In the genomic region with DNA sequence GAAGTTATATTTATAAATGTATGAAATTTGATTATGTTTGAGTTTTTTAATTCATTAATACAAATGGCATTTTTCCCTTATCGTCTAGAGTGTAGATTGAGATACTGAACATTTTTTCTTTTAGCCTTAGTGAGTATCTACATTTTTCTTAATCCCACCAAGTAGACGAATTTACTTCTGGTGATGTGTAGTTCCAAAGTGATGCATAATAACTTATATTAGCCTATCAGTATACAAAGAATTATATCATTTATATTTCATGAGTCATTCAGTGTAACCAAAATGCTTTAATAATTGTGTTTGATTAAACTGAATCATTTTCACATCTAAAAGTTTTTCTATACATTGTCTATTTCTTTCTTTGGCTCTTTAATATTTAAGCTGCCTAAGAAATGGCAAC, we compare ENCODE assay signal across 11 cellular contexts.
"Had no signal": no experiment of that assay in that cellular context is flagged by ENCODE, and none has a peak within 500 bp of the region (broad histone marks: within the 10 kb centered on the region; RNA-seq: fewer than 3 reads in every experiment).

No MANE protein-coding gene starts in this region.

- DNase-seq: GM23248, GOT3, H7, H9, HCEC 1CT, HFFc6 had no signal

- H3K36me3 ChIP-seq: HAP-1 had no signal

- H3K4me2 ChIP-seq: GM23338 had no signal

- FAIRE-seq: H1, H54 had no signal

- H3K9ac ChIP-seq: GM23248 had no signal

- ATAC-seq: GM23338, HCT116 had no signal

- H2AFZ ChIP-seq: GM23248, GM23338 had no signal

- H3K9me3 ChIP-seq: HAP-1 had no signal

- H3K27ac ChIP-seq: GM23248 had no signal

- H3K4me3 ChIP-seq: GM23248, GM23338, HAP-1 had no signal
